In the genomic region with DNA sequence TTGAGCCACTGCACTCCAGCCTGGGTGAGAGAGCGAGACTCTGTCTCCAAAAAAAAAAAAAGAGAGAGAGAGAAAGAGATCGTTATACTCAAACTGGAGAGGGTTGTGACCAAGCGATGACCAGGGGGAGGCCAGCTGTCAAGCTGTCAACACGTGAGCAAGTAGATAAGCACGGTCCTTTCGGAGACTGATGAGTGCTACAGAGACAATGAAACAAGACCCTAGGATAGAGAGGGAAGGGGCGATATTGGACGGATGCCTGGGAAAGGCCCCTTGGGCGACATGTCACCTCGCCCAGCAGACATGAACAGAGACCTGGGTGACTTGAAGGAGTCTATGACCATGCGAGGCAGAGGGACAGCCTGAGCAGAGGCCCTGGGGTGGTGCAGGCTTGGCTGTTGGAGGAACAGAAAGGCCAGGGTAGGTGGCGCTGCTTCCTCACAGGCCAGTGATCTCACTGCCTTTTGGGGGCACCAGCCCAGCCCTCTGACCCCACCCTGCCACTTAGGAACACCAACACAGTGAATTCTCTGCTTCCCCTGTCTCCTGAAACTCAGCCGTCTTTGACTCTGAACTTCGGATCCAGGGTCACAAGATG, we compare ENCODE assay signal across 17 cellular contexts.
A peak's percentile ranks its signal among the peaks of the same experiment; 100 is the strongest.
DNase-seq lines count a peak whose midpoint lies in the region; ATAC-seq, FAIRE-seq and TF ChIP-seq lines count a peak whose summit lies in the region.
"Had no signal": no experiment of that assay in that cellular context is flagged by ENCODE, and none has a peak within 500 bp of the region (broad histone marks: within the 10 kb centered on the region; RNA-seq: fewer than 3 reads in every experiment).

No MANE protein-coding gene starts in this region.

- no peak overlapping the region for H4K8ac ChIP-seq in H1 (ENCODE audit: extremely low read depth, insufficient read depth, low read length)

- TF ChIP-seq EP300 in H1 (IDR thresholded peaks at IDR 0.05; ENCODE audit: borderline replicate concordance in 1 of 2, low read depth in 2 of 2, low read length in 2 of 2) (no peak), suprapubic skin (IDR thresholded peaks at IDR 0.05) (no peak)

- no TSS peak for BruUV-seq in OCI-LY7 (replicated peaks; lab: Mats Ljungman, UMichigan)

- no peak overlapping the region for H3K4ac ChIP-seq in H1 (replicated peaks; ENCODE audit: insufficient read length, low read depth, low read length)

- POLR2A ChIA-PET in OCI-LY7 (lab: Charles Lee) (no interaction called here), H1 (lab: Charles Lee; ENCODE audit: partially characterized antibody) (no interaction called here)

- FAIRE-seq in H1 (lab: Jason Lieb, UNC): no peak
- FAIRE-seq: A204.1 had no signal

- H2BK15ac ChIP-seq in H1 (ENCODE audit: low read length): no peak overlapping the region

- H3K36me3 ChIP-seq in cardiac muscle cell: no peaks in the 10 kb centered on the region
- H3K36me3 ChIP-seq in OCI-LY7 (ENCODE audit: insufficient read depth, low read length): no peaks in the 10 kb centered on the region
- H3K36me3 ChIP-seq in H1 (ENCODE audit: control insufficient read depth in 2 of 4, insufficient read depth in 4 of 4, low read length in 3 of 4): no peaks in the 10 kb centered on the region
- H3K36me3 ChIP-seq in suprapubic skin: no peaks in the 10 kb centered on the region
- H3K36me3 ChIP-seq: SJCRH30 had no signal

- H3K56ac ChIP-seq in H1 (replicated peaks; ENCODE audit: insufficient read length, low read depth, low read length): no peak overlapping the region

- no peaks in the 10 kb centered on the region for H3K9me2 ChIP-seq in OCI-LY7 (ENCODE audit: insufficient read depth, low read length)

- H2AFZ ChIP-seq in OCI-LY7 (ENCODE audit: low read length) (no peak overlapping the region), H1 (ENCODE audit: low read length) (no peak overlapping the region)

- H2BK20ac ChIP-seq in H1 (ENCODE audit: low read length): no peak overlapping the region

- DNase-seq in cardiac muscle cell (ENCODE audit: low read depth in 1 of 2, low spot score in 1 of 2) (peak in 1 of 2 donors; percentile 36), right cardiac atrium (no peak), OCI-LY7 (ENCODE audit: low spot score) (no peak), H1 (ENCODE audit: low read depth in 1 of 2, low spot score in 2 of 2) (no peak), suprapubic skin (ENCODE audit: low spot score in 2 of 2) (no peak), A172 (ENCODE audit: low spot score) (no peak), NCI-H446 (lab: John Stamatoyannopoulos, UW) (no peak), HCEC 1CT (no peak)
- DNase-seq: Calu3; CD8-positive, alpha-beta T cell; NCI-H1417 treated with DMSO at 0.1 percent for 48 hours; NCI-H2029; NCI-H526; SJCRH30 had no signal

- no peak for ATAC-seq in right cardiac atrium
- ATAC-seq: CD8-positive, alpha-beta T cell; Panc1 had no signal

- WGBS in right cardiac atrium: 55% methylated on average over 14 of the region's 14 CpGs
- WGBS in H1 (ENCODE audit: extremely low coverage in 1 of 2, insufficient coverage in 1 of 2, insufficient read length in 1 of 2, insufficient replicate concordance in 2 of 2, low coverage in 1 of 2, low lambda C conversion rate in 2 of 2, missing lambda C conversion rate in 1 of 2), 2 experiments: 85% methylated on average over 13 of the region's 14 CpGs; no CpG with 5 or more reads in 1 of the 2 experiments
- WGBS in suprapubic skin: 88% methylated on average over 12 of the region's 14 CpGs

- no peak overlapping the region for H2BK5ac ChIP-seq in H1 (ENCODE audit: low read depth, low read length)

- H3K4me3 ChIP-seq in cardiac muscle cell (no peak overlapping the region), right cardiac atrium (ENCODE audit: low read length) (no peak overlapping the region), OCI-LY7 (ENCODE audit: low read depth, low read length, poor library complexity, severe bottlenecking) (no peak overlapping the region), H1 (ENCODE audit: extremely low read depth in 1 of 4, insufficient read depth in 2 of 4, low read depth in 3 of 4, low read length in 4 of 4) (no peak overlapping the region), suprapubic skin (no peak overlapping the region)
- H3K4me3 ChIP-seq: SJCRH30 had no signal

- intact Hi-C loops in right cardiac atrium (cut with DNase I) (no loop called here), OCI-LY7 (cut with micrococcal nuclease; ENCODE audit: unreplicated experiment) (no loop called here)

- H3K27ac ChIP-seq in cardiac muscle cell (peak overlapping the region; percentile 43), right cardiac atrium (ENCODE audit: low read length) (no peak overlapping the region), OCI-LY7 (ENCODE audit: low read depth, low read length, poor library complexity, severe bottlenecking) (no peak overlapping the region), H1 (ENCODE audit: low read depth, low read length) (peak overlapping the region; percentile 32; the same call in 1 of the 2 replicates), suprapubic skin (peak overlapping the region; percentile 22)
- H3K27ac ChIP-seq: HL-60, SJCRH30 had no signal

- TF ChIP-seq POLR2A in H1 (IDR thresholded peaks at IDR 0.05; ENCODE audit: control extremely low read depth in 1 of 2, low read depth in 2 of 2, low read length in 2 of 2): no peak
- no peak for TF ChIP-seq POLR2A in suprapubic skin (IDR thresholded peaks at IDR 0.05)

- H3K79me2 ChIP-seq in OCI-LY7 (ENCODE audit: insufficient read depth, low read depth, low read length) (no peaks in the 10 kb centered on the region), H1 (ENCODE audit: control insufficient read depth in 1 of 2, insufficient read depth in 2 of 2, low read length in 2 of 2) (no peaks in the 10 kb centered on the region)

- no peak overlapping the region for H3K18ac ChIP-seq in H1 (ENCODE audit: extremely low read depth, low read length)

- no peak overlapping the region; the same call in 1 of the 2 replicates for H2BK12ac ChIP-seq in H1 (ENCODE audit: low read depth, low read length)

- H4K20me1 ChIP-seq in OCI-LY7 (ENCODE audit: insufficient read depth, low read length) (no peaks in the 10 kb centered on the region), H1 (replicated peaks in 1 of 2; ENCODE audit: control insufficient read depth in 1 of 2, insufficient read depth in 2 of 2, low read length in 2 of 2) (no peaks in the 10 kb centered on the region)

- no peak overlapping the region for H4K5ac ChIP-seq in H1 (ENCODE audit: insufficient read length, low read depth, low read length)

- TF ChIP-seq CTCF in cardiac muscle cell (IDR thresholded peaks at IDR 0.05; ENCODE audit: low read depth, low read length) (no peak), OCI-LY7 (conservative IDR thresholded peaks at IDR 0.05; ENCODE audit: low read length) (peak; percentile 31; the same call in 1 of the 2 replicates), H1 (IDR thresholded peaks at IDR 0.05; ENCODE audit: control extremely low read depth in 1 of 3, insufficient read depth in 1 of 3, low read depth in 1 of 3, low read length in 3 of 3) (peak in 1 of 3 experiments; percentile 23; a peak in 1 of 4 replicates), suprapubic skin (IDR thresholded peaks at IDR 0.05) (no peak)

- H3K79me1 ChIP-seq in H1 (ENCODE audit: low read depth, low read length): no peaks in the 10 kb centered on the region; the same call in 1 of the 2 replicates

- H3K23ac ChIP-seq in H1 (ENCODE audit: insufficient read length): no peak overlapping the region

- H3K14ac ChIP-seq in H1 (ENCODE audit: insufficient read length): no peak overlapping the region

- H3K4me1 ChIP-seq in cardiac muscle cell (ENCODE audit: low read depth): peaks cover 7% of the 10 kb centered on the region
- H3K4me1 ChIP-seq in right cardiac atrium (ENCODE audit: control insufficient read depth, insufficient read depth, low read length): no peaks in the 10 kb centered on the region
- no peaks in the 10 kb centered on the region for H3K4me1 ChIP-seq in OCI-LY7 (ENCODE audit: insufficient read depth, low read length, poor library complexity, severe bottlenecking)
- peaks cover 0 to 3% (median 0%) of the 10 kb centered on the region in 4 experiments; a peak in 2 of 7 replicates for H3K4me1 ChIP-seq in H1 (replicated peaks in 1 of 4; ENCODE audit: control insufficient read depth in 3 of 4, insufficient read depth in 4 of 4, low read length in 3 of 4)
- H3K4me1 ChIP-seq in suprapubic skin: peaks cover 43% of the 10 kb centered on the region

- H3K27me3 ChIP-seq in cardiac muscle cell (no peaks in the 10 kb centered on the region), right cardiac atrium (ENCODE audit: control insufficient read depth, insufficient read depth) (no peaks in the 10 kb centered on the region), H1 (replicated peaks in 1 of 4; ENCODE audit: control insufficient read depth in 3 of 4, extremely low read depth in 1 of 4, insufficient read depth in 3 of 4, low read length in 3 of 4) (no peaks in the 10 kb centered on the region), suprapubic skin (peaks cover 41% of the 10 kb centered on the region)

- peak; percentile 17 to 21; a peak in 2 of 4 replicates for TF ChIP-seq RAD21 in H1 (IDR thresholded peaks at IDR 0.05 in 1 of 2, conservative IDR thresholded peaks at IDR 0.05 in 1 of 2; ENCODE audit: low read depth in 2 of 2, low read length in 2 of 2)

- no peak overlapping the region for H4K91ac ChIP-seq in H1 (replicated peaks; ENCODE audit: insufficient read length, low read length)

- H3K9me3 ChIP-seq in cardiac muscle cell (ENCODE audit: low read depth) (no peaks in the 10 kb centered on the region), right cardiac atrium (ENCODE audit: control insufficient read depth, low read length) (no peaks in the 10 kb centered on the region), OCI-LY7 (ENCODE audit: low read length) (no peaks in the 10 kb centered on the region), H1 (ENCODE audit: insufficient read depth in 2 of 2, low read depth in 1 of 2, low read length in 1 of 2) (peaks cover 0 to 1% of the 10 kb centered on the region in 2 experiments; a peak in 1 of 4 replicates), suprapubic skin (no peaks in the 10 kb centered on the region)
- H3K9me3 ChIP-seq: SJCRH30 had no signal

- H2BK120ac ChIP-seq in H1 (replicated peaks; ENCODE audit: low read depth, low read length): no peak overlapping the region

- H3K9ac ChIP-seq in H1 (replicated peaks in 1 of 4; ENCODE audit: extremely low read depth in 1 of 4, low read depth in 3 of 4, low read length in 3 of 4): no peak overlapping the region

- no peak overlapping the region for H2AK5ac ChIP-seq in H1 (ENCODE audit: low read depth, low read length)

- no peak overlapping the region for H3K4me2 ChIP-seq in OCI-LY7 (ENCODE audit: low read length)
- H3K4me2 ChIP-seq in H1 (ENCODE audit: insufficient read depth in 1 of 2, low read depth in 2 of 2, low read length in 2 of 2): no peak overlapping the region

- peaks cover 4% of the 10 kb centered on the region; the same call in 1 of the 2 replicates for H3K23me2 ChIP-seq in H1 (ENCODE audit: low read depth, low read length)

- CTCF ChIA-PET in OCI-LY7 (lab: Charles Lee; ENCODE audit: unreplicated experiment) (no interaction called here), H1 (lab: Charles Lee; ENCODE audit: partially characterized antibody) (interaction anchor here (0.8 to 1.8 kb wide), 6 partner anchors 14 to 160 kb away, joined by 3 to 5 read pairs (median 4); no protein-coding TSS in a partner anchor)

Comparison
In these comparisons a context has a peak if more than half of its experiments do, and no peak if none do; other contexts are left out.
1. H3K27ac ChIP-seq: peak in cardiac muscle cell (single experiment), H1 (single experiment) and suprapubic skin (single experiment); none in right cardiac atrium (single experiment) and OCI-LY7 (single experiment).